In genomic region chr6:88572449-88573139, GRCh38 we compare ENCODE assay signal across 11 cellular contexts.
"Had no signal": no experiment of that assay in that cellular context is flagged by ENCODE, and none has a peak within 500 bp of the region (broad histone marks: within the 10 kb centered on the region; RNA-seq: fewer than 3 reads in every experiment).

No MANE protein-coding gene starts in this region.

- FAIRE-seq: H1, H54, HepG2 had no signal

- H2AFZ ChIP-seq: GM23338 had no signal

- H3K27ac ChIP-seq: HL-60, KMS-11 had no signal

- DNase-seq: H9, HCEC 1CT, Karpas-422, KBM-7 had no signal

- H3K9ac ChIP-seq: KMS-11 had no signal

- H3K27ac Mint-ChIP-seq: GM23338 had no signal

- H3K4me3 ChIP-seq: GM23338 had no signal

- ATAC-seq: HepG2 had no signal

- H3K4me2 ChIP-seq: GM23338, KMS-11 had no signal

- H3K4me3 Mint-ChIP-seq: GM23338, H9, IgD-negative memory B cell had no signal
